Comparison of ENCODE assay signal across 14 cellular contexts in genomic region chr4:99189900-99190299, GRCh38. TPM values are rescaled to one million over a fixed set of nuclear protein-coding genes. Genes with fewer than 3 reads are reported as not detected.
"Had no signal": no experiment of that assay in that cellular context is flagged by ENCODE, and none has a peak within 500 bp of the region (broad histone marks: within the 10 kb centered on the region; RNA-seq: fewer than 3 reads in every experiment).

No MANE protein-coding gene starts in this region.

RNA-seq across cellular contexts. Expression of gene ADH6, which starts 29.1 kb away (rescaled TPM):
- total RNA-seq: heart left ventricle; left ventricle myocardium inferior; lung microvascular endothelial cell; mesenteric fat pad; myocyte; naive thymus-derived CD4-positive, alpha-beta T cell; natural killer cell treated with Interleukin-12 subunit alpha and Interleukin-12 subunit beta and Interleukin-15 and Interleukin-18, amount 100 ng/mL, for 72 hours; osteoblast; prostate gland; skeletal muscle tissue; smooth muscle cell; temporal lobe had no signal
- polyA plus RNA-seq: heart left ventricle; immature natural killer cell; naive thymus-derived CD4-positive, alpha-beta T cell; neural cell had no signal

RNA-seq across cellular contexts. Expression of gene ADH4, which starts 45.8 kb away (rescaled TPM):
- total RNA-seq: heart left ventricle; left ventricle myocardium inferior; lung microvascular endothelial cell; myocyte; naive thymus-derived CD4-positive, alpha-beta T cell; natural killer cell treated with Interleukin-12 subunit alpha and Interleukin-12 subunit beta and Interleukin-15 and Interleukin-18, amount 100 ng/mL, for 72 hours; osteoblast; prostate gland; smooth muscle cell; temporal lobe had no signal
- polyA plus RNA-seq: immature natural killer cell; naive thymus-derived CD4-positive, alpha-beta T cell; neural cell; smooth muscle cell had no signal
